In genomic region chr1:18339161-18339560, GRCh38 we compare ENCODE assay signal across 22 cellular contexts.
DNase-seq lines count a peak whose midpoint lies in the region; ATAC-seq, FAIRE-seq and TF ChIP-seq lines count a peak whose summit lies in the region.
"Had no signal": no experiment of that assay in that cellular context is flagged by ENCODE, and none has a peak within 500 bp of the region (broad histone marks: within the 10 kb centered on the region; RNA-seq: fewer than 3 reads in every experiment).

No MANE protein-coding gene starts in this region.

- H3K9me3 ChIP-seq in PC-9 (ENCODE audit: insufficient read depth, low read depth): no peaks in the 10 kb centered on the region
- H3K9me3 ChIP-seq in H1 (ENCODE audit: insufficient read depth in 2 of 2, low read depth in 1 of 2, low read length in 1 of 2): no peaks in the 10 kb centered on the region
- H3K9me3 ChIP-seq: SK-N-SH had no signal

- no peak for ATAC-seq in SK-N-SH treated with all-trans-retinoic acid at 6 μM for 48 hours
- ATAC-seq: HCT116, HepG2 had no signal

- no peak for TF ChIP-seq RAD21 in H1 (IDR thresholded peaks at IDR 0.05 in 1 of 2, conservative IDR thresholded peaks at IDR 0.05 in 1 of 2; ENCODE audit: low read depth in 2 of 2, low read length in 2 of 2)

- WGBS in H1 (ENCODE audit: extremely low coverage in 1 of 2, insufficient coverage in 1 of 2, insufficient read length in 1 of 2, insufficient replicate concordance in 2 of 2, low coverage in 1 of 2, low lambda C conversion rate in 2 of 2, missing lambda C conversion rate in 1 of 2), 2 experiments: 93% methylated on average over 11 of the region's 11 CpGs; no CpG with 5 or more reads in 1 of the 2 experiments

- no peak overlapping the region for H3K14ac ChIP-seq in H1 (ENCODE audit: insufficient read length)

- H3K27me3 ChIP-seq in PC-9 (ENCODE audit: insufficient read depth, low read depth) (peaks cover 5% of the 10 kb centered on the region; the same call in 1 of the 2 replicates), H1 (replicated peaks in 1 of 4; ENCODE audit: control insufficient read depth in 3 of 4, extremely low read depth in 1 of 4, insufficient read depth in 3 of 4, low read length in 3 of 4) (peaks cover 0 to 2% (median 0%) of the 10 kb centered on the region in 4 experiments; a peak in 2 of 7 replicates)

- H2AFZ ChIP-seq in PC-9: 0 out of 2 replicates have a peak overlapping the region, but pooled peaks have one; percentile 27
- no peak overlapping the region for H2AFZ ChIP-seq in H1 (ENCODE audit: low read length)

- H4K5ac ChIP-seq in H1 (ENCODE audit: insufficient read length, low read depth, low read length): no peak overlapping the region

- H4K8ac ChIP-seq in H1 (ENCODE audit: extremely low read depth, insufficient read depth, low read length): no peak overlapping the region

- H3K23ac ChIP-seq in H1 (ENCODE audit: insufficient read length): no peak overlapping the region

- TF ChIP-seq CTCF in PC-9 (conservative IDR thresholded peaks at IDR 0.05) (no peak), H1 (IDR thresholded peaks at IDR 0.05; ENCODE audit: control extremely low read depth in 1 of 3, insufficient read depth in 1 of 3, low read depth in 1 of 3, low read length in 3 of 3) (no peak)

- FAIRE-seq in H1 (lab: Jason Lieb, UNC) (no peak), urothelium cell line (lab: Jason Lieb, UNC) (no peak), GM12891 (lab: Jason Lieb, UNC) (no peak)
- FAIRE-seq: HepG2 had no signal

- H3K4me1 ChIP-seq in PC-9 (replicated peaks; ENCODE audit: insufficient read depth) (no peaks in the 10 kb centered on the region), H1 (replicated peaks in 1 of 4; ENCODE audit: control insufficient read depth in 3 of 4, insufficient read depth in 4 of 4, low read length in 3 of 4) (no peaks in the 10 kb centered on the region; a peak in 1 of 7 replicates)

- H3K27ac ChIP-seq in PC-9: no peak overlapping the region
- H3K27ac ChIP-seq in H1 (ENCODE audit: low read depth, low read length): no peak overlapping the region
- H3K27ac ChIP-seq: 22Rv1 had no signal

- DNase-seq in DMS53 (lab: John Stamatoyannopoulos, UW) (peak; percentile 21), DMS53 treated with DMSO at 0.1 percent for 48 hours (lab: John Stamatoyannopoulos, UW; ENCODE audit: unreplicated experiment) (no peak), PC-9 (peak in 1 of 2 experiments; percentile 43), H1 (ENCODE audit: low read depth in 1 of 2, low spot score in 2 of 2) (no peak), urothelium cell line (ENCODE audit: low spot score) (peak; percentile 58), GM12891 (ENCODE audit: insufficient read length, low spot score) (no peak), NCI-H1417 treated with DMSO at 0.1 percent for 48 hours (lab: John Stamatoyannopoulos, UW) (no peak)
- DNase-seq: CD4-positive, alpha-beta T cell; DMS79; KG1; NCI-H1436; NCI-H1930; NCI-H526 treated with DMSO at 0.1 percent for 48 hours; RPMI8226; SHP77 treated with DMSO at 0.1 percent for 48 hours; SK-N-SH; T-helper 1 cell; T-helper 9 cell had no signal

- no peak overlapping the region for H2BK5ac ChIP-seq in H1 (ENCODE audit: low read depth, low read length)

- H2AK5ac ChIP-seq in H1 (ENCODE audit: low read depth, low read length): no peak overlapping the region

- H3K23me2 ChIP-seq in H1 (ENCODE audit: low read depth, low read length): no peaks in the 10 kb centered on the region

- no peak overlapping the region for H3K56ac ChIP-seq in H1 (replicated peaks; ENCODE audit: insufficient read length, low read depth, low read length)

- no peak overlapping the region for H3K4me3 ChIP-seq in PC-9
- no peak overlapping the region for H3K4me3 ChIP-seq in H1 (ENCODE audit: extremely low read depth in 1 of 4, insufficient read depth in 2 of 4, low read depth in 3 of 4, low read length in 4 of 4)

- intact Hi-C loops in PC-9 (cut with micrococcal nuclease; ENCODE audit: unreplicated experiment): no loop called here

- TF ChIP-seq POLR2A in H1 (IDR thresholded peaks at IDR 0.05; ENCODE audit: control extremely low read depth in 1 of 2, low read depth in 2 of 2, low read length in 2 of 2): no peak
- no peak for TF ChIP-seq POLR2A in GM12891 (IDR thresholded peaks at IDR 0.05; ENCODE audit: low read depth, low read length)

- POLR2A ChIA-PET in PC-9 (lab: Charles Lee; ENCODE audit: unreplicated experiment) (no interaction called here), H1 (lab: Charles Lee; ENCODE audit: partially characterized antibody) (interaction anchor here (1.0 kb wide), 1 partner anchor 10 kb away, joined by 3 read pairs; no protein-coding TSS in a partner anchor)

- no peak overlapping the region for H4K91ac ChIP-seq in H1 (replicated peaks; ENCODE audit: insufficient read length, low read length)

- H3K9ac ChIP-seq in H1 (replicated peaks in 1 of 4; ENCODE audit: extremely low read depth in 1 of 4, low read depth in 3 of 4, low read length in 3 of 4): no peak overlapping the region
- H3K9ac ChIP-seq: SK-N-SH had no signal

- no peaks in the 10 kb centered on the region for H3F3A ChIP-seq in PC-9 (ENCODE audit: insufficient read depth, low read depth)

- no peak overlapping the region for H2BK120ac ChIP-seq in H1 (replicated peaks; ENCODE audit: low read depth, low read length)

- H3K79me2 ChIP-seq in PC-9 (ENCODE audit: low read depth): no peaks in the 10 kb centered on the region
- H3K79me2 ChIP-seq in H1 (ENCODE audit: control insufficient read depth in 1 of 2, insufficient read depth in 2 of 2, low read length in 2 of 2): no peaks in the 10 kb centered on the region

- no peaks in the 10 kb centered on the region for H3K79me1 ChIP-seq in H1 (ENCODE audit: low read depth, low read length)

- H4K20me1 ChIP-seq in PC-9 (ENCODE audit: insufficient read depth) (no peaks in the 10 kb centered on the region), H1 (replicated peaks in 1 of 2; ENCODE audit: control insufficient read depth in 1 of 2, insufficient read depth in 2 of 2, low read length in 2 of 2) (no peaks in the 10 kb centered on the region)

- H3K36me3 ChIP-seq in PC-9 (ENCODE audit: low read depth) (no peaks in the 10 kb centered on the region), H1 (ENCODE audit: control insufficient read depth in 2 of 4, insufficient read depth in 4 of 4, low read length in 3 of 4) (no peaks in the 10 kb centered on the region)

- TF ChIP-seq EP300 in H1 (IDR thresholded peaks at IDR 0.05; ENCODE audit: borderline replicate concordance in 1 of 2, low read depth in 2 of 2, low read length in 2 of 2): no peak

- peak overlapping the region; percentile 40; the same call in 1 of the 2 replicates for H2BK15ac ChIP-seq in H1 (ENCODE audit: low read length)

- no peak overlapping the region for H3K18ac ChIP-seq in H1 (ENCODE audit: extremely low read depth, low read length)

- H3K9me2 ChIP-seq in PC-9 (ENCODE audit: insufficient read depth): no peaks in the 10 kb centered on the region
- H3K9me2 ChIP-seq: SK-N-SH had no signal

- CTCF ChIA-PET in PC-9 (lab: Charles Lee): no interaction called here
- CTCF ChIA-PET in H1 (lab: Charles Lee; ENCODE audit: partially characterized antibody): interaction anchor here (0.6 to 2.7 kb wide), 4 partner anchors 9 to 319 kb away, joined by 3 to 12 read pairs (median 4); no protein-coding TSS in a partner anchor

- no peak overlapping the region for H2BK12ac ChIP-seq in H1 (ENCODE audit: low read depth, low read length)

- H3K4me2 ChIP-seq in PC-9: peak overlapping the region; percentile 49
- no peak overlapping the region for H3K4me2 ChIP-seq in H1 (ENCODE audit: insufficient read depth in 1 of 2, low read depth in 2 of 2, low read length in 2 of 2)
- H3K4me2 ChIP-seq: SK-N-SH had no signal

- no TSS peak for BruUV-seq in PC-9 (replicated peaks; lab: Mats Ljungman, UMichigan)

- no peak overlapping the region for H3K4ac ChIP-seq in H1 (replicated peaks; ENCODE audit: insufficient read length, low read depth, low read length)

- H2BK20ac ChIP-seq in H1 (ENCODE audit: low read length): no peak overlapping the region

TF ChIP-seq in H1, 55 proteins besides CTCF, POLR2A, EP300 and RAD21:
- no peak for TF ChIP-seq CBX8 (IDR thresholded peaks at IDR 0.05; ENCODE audit: borderline replicate concordance, low read depth, low read length)

TF ChIP-seq in GM12891, 5 proteins besides CTCF, POLR2A, EP300 and RAD21:
- TF ChIP-seq SPI1 (IDR thresholded peaks at IDR 0.05; ENCODE audit: low read depth, low read length): no peak

TF ChIP-seq in SK-N-SH treated with all-trans-retinoic acid at 6 μM for 48 hours, 23 proteins besides CTCF, POLR2A, EP300 and RAD21 (continues in another document):
- TF ChIP-seq BACH2 (CRISPR knock-in tag; IDR thresholded peaks at IDR 0.05; ENCODE audit: borderline replicate concordance) (no peak), CSDC2 (CRISPR knock-in tag; IDR thresholded peaks at IDR 0.05) (no peak), ZFP3 (CRISPR knock-in tag; IDR thresholded peaks at IDR 0.05) (no peak), TSHZ2 (CRISPR knock-in tag; IDR thresholded peaks at IDR 0.05) (no peak)

Comparison
In these comparisons a context has a peak if more than half of its experiments do, and no peak if none do; other contexts are left out.
1. DNase-seq: peak in DMS53 (single experiment) and urothelium cell line (single experiment); none in DMS53 treated with DMSO at 0.1 percent for 48 hours (single experiment), H1 (0 of 2), GM12891 (single experiment) and NCI-H1417 treated with DMSO at 0.1 percent for 48 hours (single experiment).